34 cellular contexts compared by ENCODE assay signal in the genomic region with DNA sequence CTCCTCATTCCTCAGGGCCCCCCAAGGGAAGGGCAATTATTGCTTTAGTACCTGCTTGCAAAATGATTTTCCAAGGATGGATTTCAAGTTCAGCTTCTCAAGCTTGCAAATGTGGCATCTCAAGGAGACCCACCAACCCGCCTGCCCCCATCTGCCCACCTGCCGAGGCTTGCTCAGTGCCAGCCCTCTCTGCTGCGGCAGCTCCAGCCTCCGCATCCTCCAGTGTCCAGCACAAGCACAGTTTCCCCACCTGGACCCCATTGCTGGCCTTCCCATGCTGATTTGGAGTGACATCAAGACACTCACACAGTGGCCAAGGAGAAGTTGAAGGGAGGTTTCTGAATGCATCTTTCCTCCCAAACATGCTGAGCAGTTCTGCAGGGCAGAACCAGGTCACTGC.
"Had no signal": no experiment of that assay in that cellular context is flagged by ENCODE, and none has a peak within 500 bp of the region (broad histone marks: within the 10 kb centered on the region; RNA-seq: fewer than 3 reads in every experiment).

No MANE protein-coding gene starts in this region.

- H3K36me3 ChIP-seq: MG63 had no signal

- H3K27me3 ChIP-seq: MG63 had no signal

- H3K9me3 ChIP-seq: MG63 had no signal

- DNase-seq: Karpas-422, Kasumi-1, MG63, MM.1S, MV-4-11, NCI-H1048, NCI-H1092, NCI-H1092 treated with DMSO at 0.1 percent for 48 hours, NCI-H1105, NCI-H1105 treated with DMSO at 0.1 percent for 48 hours, NCI-H1417, NCI-H1417 treated with DMSO at 0.1 percent for 48 hours, NCI-H1436, NCI-H1436 treated with DMSO at 0.1 percent for 48 hours, NCI-H146, NCI-H1694, NCI-H1694 treated with DMSO at 0.1 percent for 48 hours, NCI-H187, NCI-H187 treated with DMSO at 0.1 percent for 48 hours, NCI-H1930, NCI-H2029, NCI-H2029 treated with DMSO at 0.1 percent for 48 hours, NCI-H2081, NCI-H2081 treated with DMSO at 0.1 percent for 48 hours, NCI-H2107, NCI-H2171, NCI-H2171 treated with DMSO at 0.1 percent for 48 hours, NCI-H2227 treated with DMSO at 0.1 percent for 48 hours, NCI-H226, NCI-H345, NCI-H446, NCI-H446 treated with DMSO at 0.1 percent for 48 hours, NCI-H510A, NCI-H510A treated with DMSO at 0.1 percent for 48 hours had no signal

- H3K4me3 ChIP-seq: MG63 had no signal
